In the genomic region with DNA sequence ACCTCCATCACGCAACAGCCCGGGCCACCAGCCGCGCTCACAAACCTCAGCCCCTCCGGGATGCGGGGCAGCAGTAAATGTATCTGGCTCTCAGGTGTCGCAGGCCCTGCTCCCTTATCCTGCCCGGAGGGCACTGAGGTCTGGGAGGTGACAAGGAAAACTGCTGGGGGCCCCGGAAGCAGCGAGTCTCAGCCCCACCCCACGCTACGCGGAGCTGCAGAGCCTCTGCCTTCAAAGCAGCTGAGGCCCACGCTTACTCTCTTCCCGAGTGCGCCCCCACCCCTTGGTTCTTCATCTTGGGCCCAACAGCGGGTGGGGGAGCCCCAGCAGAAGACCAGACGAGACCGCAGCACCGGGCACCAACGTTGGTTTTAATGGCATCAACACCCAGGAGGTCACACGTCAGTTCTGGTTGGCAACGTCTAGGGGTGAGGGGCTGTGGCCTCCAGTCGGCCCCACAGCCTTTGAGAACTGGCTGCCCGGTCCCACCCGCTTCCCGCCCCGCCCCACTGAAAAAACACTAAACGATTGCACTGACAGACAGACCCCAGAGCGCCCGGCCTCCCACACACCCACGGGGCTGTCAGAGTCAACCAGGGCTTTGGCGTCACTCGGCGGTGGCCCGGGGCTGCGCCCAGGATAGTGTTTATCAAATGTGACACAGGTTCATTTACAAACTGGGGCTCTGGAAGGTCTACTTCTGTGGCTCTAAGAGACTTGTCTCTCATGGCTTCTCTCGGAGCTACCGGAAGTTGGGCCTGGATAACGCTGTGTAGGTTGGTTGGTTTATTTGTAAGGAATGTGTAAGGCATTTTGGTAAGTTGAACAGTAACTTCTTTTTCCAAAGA, we compare ENCODE assay signal across 8 cellular contexts. TPM values are rescaled to one million over a fixed set of nuclear protein-coding genes. Genes with fewer than 3 reads are reported as not detected.
DNase-seq lines count a peak whose midpoint lies in the region; ATAC-seq and TF ChIP-seq lines count a peak whose summit lies in the region.
"Had no signal": no experiment of that assay in that cellular context is flagged by ENCODE, and none has a peak within 500 bp of the region (broad histone marks: within the 10 kb centered on the region; RNA-seq: fewer than 3 reads in every experiment).

No MANE protein-coding gene starts in this region.

- H3K4me1 ChIP-seq in HEK293 (ENCODE audit: control insufficient read depth, insufficient read depth, low read length), result no peaks in the 10 kb centered on the region
- H3K4me1 ChIP-seq in stomach, result peaks cover 75 to 95% (median 87%) of the 10 kb centered on the region in 4 donors

- TF ChIP-seq CTCF in HEK293 (tag by site-specific recombination; IDR thresholded peaks at IDR 0.05) (no peak), stomach (IDR thresholded peaks at IDR 0.05) (no peak)

- H3K27me3 ChIP-seq in stomach, result no peaks in the 10 kb centered on the region

- no peak for TF ChIP-seq POLR2A in stomach (IDR thresholded peaks at IDR 0.05)

- TF ChIP-seq EP300 in stomach (IDR thresholded peaks at IDR 0.05), result no peak

- WGBS in stomach, 5 donors, result 43 to 61% (median 52%) methylated on average over 21 to 40 of the region's 40 CpGs

- no peaks in the 10 kb centered on the region for H3K27me3 Mint-ChIP-seq in activated T-helper 2 cell treated with anti-CD3 and anti-CD28 coated beads, Interferon-gamma antibody, Interleukin-2, Interleukin-4, amounts not matched to agents 10 μg/mL and 5 μg/mL and 100 μg/mL, durations not matched to agents 14 hours and 24 hours and 36 hours (ENCODE audit: low read depth)
- H3K27me3 Mint-ChIP-seq: memory B cell had no signal

- CTCF ChIA-PET in HEK293 (lab: Yijun Ruan, JAX), result interaction anchor here (0.6 to 2.0 kb wide), 6 partner anchors 9 to 165 kb away, joined by 3 to 9 read pairs (median 4); partner anchors contain the start of genes DSTN and RRBP1

- peak; percentile 7 for DNase-seq in activated T-helper 2 cell treated with anti-CD3 and anti-CD28 coated beads, Interferon-gamma antibody, Interleukin-2, Interleukin-4, amounts not matched to agents 10 μg/mL and 5 μg/mL and 100 μg/mL, durations not matched to agents 14 hours and 24 hours and 36 hours (ENCODE audit: low spot score)
- DNase-seq in left lobe of liver (ENCODE audit: low spot score) (peak; percentile 48), stomach (peak; percentile 26), NOMO-1 treated with dmso at 0.1 percent for 144 hours (lab: John Stamatoyannopoulos, UW; ENCODE audit: unreplicated experiment) (no peak)
- no peak for DNase-seq in stimulated activated naive CD4-positive, alpha-beta T cell (lab: John Stamatoyannopoulos, UW)
- DNase-seq in stimulated activated CD4-positive, alpha-beta T cell treated with anti-CD3 and anti-CD28 coated beads, Interleukin-1b, Interleukin-23, amount 100 ng/mL, for 48 hours, result no peak

- H3K4me3 ChIP-seq in HEK293 (ENCODE audit: low read depth, low read length) (no peak overlapping the region), stomach (no peak overlapping the region)

- H3K27ac Mint-ChIP-seq in activated T-helper 2 cell treated with anti-CD3 and anti-CD28 coated beads, Interferon-gamma antibody, Interleukin-2, Interleukin-4, amounts not matched to agents 10 μg/mL and 5 μg/mL and 100 μg/mL, durations not matched to agents 14 hours and 24 hours and 36 hours, result no peak overlapping the region
- H3K27ac Mint-ChIP-seq: memory B cell had no signal

- no peak for ATAC-seq in left lobe of liver

- no peak overlapping the region for H3K4me3 Mint-ChIP-seq in activated T-helper 2 cell treated with anti-CD3 and anti-CD28 coated beads, Interferon-gamma antibody, Interleukin-2, Interleukin-4, amounts not matched to agents 10 μg/mL and 5 μg/mL and 100 μg/mL, durations not matched to agents 14 hours and 24 hours and 36 hours (ENCODE audit: low read depth)
- H3K4me3 Mint-ChIP-seq: memory B cell had no signal

- H3K9me3 ChIP-seq in HEK293 (ENCODE audit: control insufficient read depth, insufficient read depth, low read depth, low read length), result no peaks in the 10 kb centered on the region
- H3K9me3 ChIP-seq in stomach, result no peaks in the 10 kb centered on the region

- POLR2A ChIA-PET in HEK293 (lab: Yijun Ruan, JAX), result interaction anchor here (0.6 to 1.0 kb wide), 3 partner anchors 36 to 62 kb away, joined by 4 to 7 read pairs (median 4); partner anchors contain the start of gene DSTN

- intact Hi-C loops in activated T-helper 2 cell treated with anti-CD3 and anti-CD28 coated beads, Interferon-gamma antibody, Interleukin-2, Interleukin-4, amounts not matched to agents 10 μg/mL and 5 μg/mL and 100 μg/mL, durations not matched to agents 14 hours and 24 hours and 36 hours (cut with micrococcal nuclease), result no loop called here
- intact Hi-C loops in stomach (cut with DNase I; ENCODE audit: low total_unique reads), result no loop called here

- H3K36me3 Mint-ChIP-seq in activated T-helper 2 cell treated with anti-CD3 and anti-CD28 coated beads, Interferon-gamma antibody, Interleukin-2, Interleukin-4, amounts not matched to agents 10 μg/mL and 5 μg/mL and 100 μg/mL, durations not matched to agents 14 hours and 24 hours and 36 hours (ENCODE audit: low read depth), result peaks cover 14% of the 10 kb centered on the region

- H3K27ac ChIP-seq in HEK293 (ENCODE audit: extremely low read depth, low read depth, low read length) (no peak overlapping the region), stomach (peak overlapping the region; percentile 72 to 85 (median 83))

- peaks cover 22% of the 10 kb centered on the region for H3K4me1 Mint-ChIP-seq in activated T-helper 2 cell treated with anti-CD3 and anti-CD28 coated beads, Interferon-gamma antibody, Interleukin-2, Interleukin-4, amounts not matched to agents 10 μg/mL and 5 μg/mL and 100 μg/mL, durations not matched to agents 14 hours and 24 hours and 36 hours (ENCODE audit: low read depth)
- H3K4me1 Mint-ChIP-seq: memory B cell had no signal

- H3K36me3 ChIP-seq in HEK293 (ENCODE audit: control insufficient read depth in 2 of 2, insufficient read depth in 1 of 2, low read length in 2 of 2), result peaks cover 0 to 43% of the 10 kb centered on the region in 2 experiments; a peak in 2 of 3 replicates
- H3K36me3 ChIP-seq in stomach, result peaks cover 30 to 75% (median 59%) of the 10 kb centered on the region in 4 donors

- H3K9me3 Mint-ChIP-seq in activated T-helper 2 cell treated with anti-CD3 and anti-CD28 coated beads, Interferon-gamma antibody, Interleukin-2, Interleukin-4, amounts not matched to agents 10 μg/mL and 5 μg/mL and 100 μg/mL, durations not matched to agents 14 hours and 24 hours and 36 hours, result no peaks in the 10 kb centered on the region
- H3K9me3 Mint-ChIP-seq: memory B cell had no signal

TF ChIP-seq in HEK293, 187 proteins besides CTCF, POLR2A, EP300 and RAD21:
- TF ChIP-seq, protein P1, sequence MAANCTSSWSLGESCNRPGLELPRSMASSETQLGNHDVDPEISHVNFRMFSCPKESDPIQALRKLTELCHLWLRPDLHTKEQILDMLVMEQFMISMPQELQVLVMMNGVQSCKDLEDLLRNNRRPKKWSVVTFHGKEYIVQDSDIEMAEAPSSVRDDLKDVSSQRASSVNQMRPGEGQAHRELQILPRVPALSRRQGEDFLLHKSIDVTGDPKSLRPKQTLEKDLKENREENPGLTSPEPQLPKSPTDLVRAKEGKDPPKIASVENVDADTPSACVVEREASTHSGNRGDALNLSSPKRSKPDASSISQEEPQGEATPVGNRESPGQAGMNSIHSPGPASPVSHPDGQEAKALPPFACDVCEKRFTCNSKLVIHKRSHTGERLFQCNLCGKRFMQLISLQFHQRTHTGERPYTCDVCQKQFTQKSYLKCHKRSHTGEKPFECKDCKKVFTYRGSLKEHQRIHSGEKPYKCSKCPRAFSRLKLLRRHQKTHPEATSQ (tag by site-specific recombination; IDR thresholded peaks at IDR 0.05), result no peak
- no peak for TF ChIP-seq ZNF24 (tag by site-specific recombination; IDR thresholded peaks at IDR 0.05)
- no peak for TF ChIP-seq ZNF174 (tag by site-specific recombination; IDR thresholded peaks at IDR 0.05)
- no peak for TF ChIP-seq ZNF274 (IDR thresholded peaks at IDR 0.05; ENCODE audit: low read length)
- no peak for TF ChIP-seq ZNF274 (tag by site-specific recombination; IDR thresholded peaks at IDR 0.05; ENCODE audit: borderline replicate concordance)
- TF ChIP-seq KLF10 (tag by site-specific recombination; IDR thresholded peaks at IDR 0.05), result no peak
- TF ChIP-seq KLF1 (tag by site-specific recombination; IDR thresholded peaks at IDR 0.05), result peak; percentile 71

RNA-seq across cellular contexts. Expression of gene DSTN, which starts 43.7 kb away (rescaled TPM):
- 61.2 and 64.3 TPM in 2 replicates for total RNA-seq in activated T-helper 2 cell treated with anti-CD3 and anti-CD28 coated beads, Interferon-gamma antibody, Interleukin-2, Interleukin-4, amounts not matched to agents 10 μg/mL and 5 μg/mL and 100 μg/mL, durations not matched to agents 14 hours and 24 hours and 36 hours
- total RNA-seq in left lobe of liver (96.2 TPM), stomach (1,000 to 10,000 TPM in 1 of 5 donors, 100 to 1,000 TPM in 4; 334 to 1,254 (median 555) TPM)
- 100 to 1,000 TPM; 464 to 624 (median 598) TPM for polyA plus RNA-seq in stomach

Comparison
In these comparisons a context has a peak if more than half of its experiments do, and no peak if none do; other contexts are left out.
1. DNase-seq: peak in activated T-helper 2 cell treated with anti-CD3 and anti-CD28 coated beads, Interferon-gamma antibody, Interleukin-2, Interleukin-4, amounts not matched to agents 10 μg/mL and 5 μg/mL and 100 μg/mL, durations not matched to agents 14 hours and 24 hours and 36 hours (single experiment), left lobe of liver (single experiment) and stomach (single experiment); none in stimulated activated naive CD4-positive, alpha-beta T cell (0 of 6), NOMO-1 treated with dmso at 0.1 percent for 144 hours (single experiment) and stimulated activated CD4-positive, alpha-beta T cell treated with anti-CD3 and anti-CD28 coated beads, Interleukin-1b, Interleukin-23, amount 100 ng/mL, for 48 hours (single experiment).